16 cellular contexts compared by ENCODE assay signal in the genomic region with DNA sequence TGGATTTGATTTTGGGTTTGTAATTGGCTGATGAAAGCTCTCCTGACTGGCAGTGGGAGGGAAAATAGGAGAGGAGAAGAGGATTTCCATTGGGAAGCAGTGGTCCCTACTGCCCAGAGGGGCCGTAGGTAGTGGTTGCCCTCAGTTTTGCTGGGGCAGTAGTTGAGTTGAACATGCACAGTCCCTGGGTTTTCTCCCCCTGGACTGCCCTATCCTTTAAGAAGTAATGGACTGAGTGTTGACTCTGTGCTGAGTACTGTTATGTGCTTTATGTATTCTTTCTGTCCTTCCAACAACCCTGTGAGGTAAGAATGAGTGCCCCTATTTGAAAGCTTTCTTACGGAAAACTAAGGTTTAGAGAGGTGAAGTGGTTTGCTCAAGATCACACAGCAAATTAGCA.
DNase-seq lines count a peak whose midpoint lies in the region; ATAC-seq and TF ChIP-seq lines count a peak whose summit lies in the region.
"Had no signal": no experiment of that assay in that cellular context is flagged by ENCODE, and none has a peak within 500 bp of the region (broad histone marks: within the 10 kb centered on the region; RNA-seq: fewer than 3 reads in every experiment).

No MANE protein-coding gene starts in this region.

- TF ChIP-seq CTCF in fibroblast of villous mesenchyme (IDR thresholded peaks at IDR 0.05; ENCODE audit: insufficient read depth, low read depth, low read length) (no peak), uterus (IDR thresholded peaks at IDR 0.05) (no peak)

- H3K36me3 ChIP-seq in uterus (no peaks in the 10 kb centered on the region), H7 (replicated peaks; ENCODE audit: control insufficient read depth, insufficient read depth, low read length) (no peaks in the 10 kb centered on the region)
- H3K36me3 ChIP-seq: heart right ventricle had no signal

- H3K4me3 ChIP-seq in fibroblast of villous mesenchyme (ENCODE audit: low read depth, low read length) (peak overlapping the region; percentile 17), uterus (no peak overlapping the region), H7 (ENCODE audit: insufficient read depth, low read depth, low read length) (no peak overlapping the region)
- H3K4me3 ChIP-seq: heart right ventricle had no signal

- intact Hi-C loops in uterus (cut with DNase I; ENCODE audit: low total_unique reads) = no loop called here

- H3K27ac ChIP-seq in uterus = peak overlapping the region; percentile 59 to 62

- no peaks in the 10 kb centered on the region for H3K4me1 ChIP-seq in uterus

- H3K27me3 ChIP-seq in uterus = no peaks in the 10 kb centered on the region
- H3K27me3 ChIP-seq in H7 (ENCODE audit: control insufficient read depth, insufficient read depth, low read length) = no peaks in the 10 kb centered on the region
- H3K27me3 ChIP-seq: heart right ventricle had no signal

- TF ChIP-seq POLR2A in uterus (IDR thresholded peaks at IDR 0.05) = no peak

- peaks cover 0 to 16% of the 10 kb centered on the region in 2 donors for H3K9me3 Mint-ChIP-seq in activated naive CD4-positive, alpha-beta T cell treated with anti-CD3 and anti-CD28 coated beads, Interleukin-2, amount 50 U/mL, for 72 hours

- DNase-seq in activated naive CD4-positive, alpha-beta T cell treated with anti-CD3 and anti-CD28 coated beads, Interleukin-2, amount 50 U/mL, for 72 hours (ENCODE audit: low spot score in 2 of 2) = no peak
- no peak for DNase-seq in activated naive CD4-positive, alpha-beta T cell (lab: John Stamatoyannopoulos, UW)
- DNase-seq in fibroblast of villous mesenchyme (ENCODE audit: low read depth) (no peak), uterus (no peak), H7 (no peak), NOMO-1 (lab: John Stamatoyannopoulos, UW; ENCODE audit: unreplicated experiment in 2 of 2) (no peak), SIG-M5 treated with dmso at 0.1 percent for 504 hours (lab: John Stamatoyannopoulos, UW; ENCODE audit: unreplicated experiment) (no peak)
- DNase-seq: activated CD4-positive, CD25-positive, alpha-beta regulatory T cell; anterior cingulate cortex; GF-D8; heart right ventricle; Karpas-422; NCI-H146; NCI-H446 treated with DMSO at 0.1 percent for 48 hours; OCI-M1 had no signal

- peak; percentile 43 to 44 for ATAC-seq in activated naive CD4-positive, alpha-beta T cell treated with anti-CD3 and anti-CD28 coated beads, Interleukin-2, amount 50 U/mL, for 72 hours
- ATAC-seq in SK-N-SH treated with all-trans-retinoic acid at 6 μM for 48 hours = peak; percentile 34

- H3K9me3 ChIP-seq in uterus = no peaks in the 10 kb centered on the region
- H3K9me3 ChIP-seq: heart right ventricle had no signal

- peaks cover 0 to 5% of the 10 kb centered on the region in 2 donors for H3K36me3 Mint-ChIP-seq in activated naive CD4-positive, alpha-beta T cell treated with anti-CD3 and anti-CD28 coated beads, Interleukin-2, amount 50 U/mL, for 72 hours

- peak overlapping the region in 1 of 2 donors; percentile 73 for H3K27ac Mint-ChIP-seq in activated naive CD4-positive, alpha-beta T cell treated with anti-CD3 and anti-CD28 coated beads, Interleukin-2, amount 50 U/mL, for 72 hours

TF ChIP-seq in SK-N-SH treated with all-trans-retinoic acid at 6 μM for 48 hours, 23 proteins besides CTCF, POLR2A, EP300 and RAD21:
- TF ChIP-seq TOX (CRISPR knock-in tag; IDR thresholded peaks at IDR 0.05; ENCODE audit: borderline replicate concordance) (no peak), ZNF565 (CRISPR knock-in tag; conservative IDR thresholded peaks at IDR 0.05; ENCODE audit: low read depth) (no peak), ZFP30 (CRISPR knock-in tag; IDR thresholded peaks at IDR 0.05) (no peak), PPARA (CRISPR knock-in tag; IDR thresholded peaks at IDR 0.05; ENCODE audit: borderline replicate concordance) (no peak), ZNF70 (CRISPR knock-in tag; IDR thresholded peaks at IDR 0.05) (no peak), ZFP3 (CRISPR knock-in tag; IDR thresholded peaks at IDR 0.05) (no peak), ZC3H10 (CRISPR knock-in tag; IDR thresholded peaks at IDR 0.05) (no peak), ISL1 (CRISPR knock-in tag; IDR thresholded peaks at IDR 0.05) (no peak), OSR1 (CRISPR knock-in tag; IDR thresholded peaks at IDR 0.05) (no peak), CSDC2 (CRISPR knock-in tag; IDR thresholded peaks at IDR 0.05) (no peak), GLIS3 (CRISPR knock-in tag; IDR thresholded peaks at IDR 0.05) (no peak), BACH2 (CRISPR knock-in tag; IDR thresholded peaks at IDR 0.05; ENCODE audit: borderline replicate concordance) (no peak), ARNTL (CRISPR knock-in tag; IDR thresholded peaks at IDR 0.05; ENCODE audit: borderline replicate concordance, low read depth) (no peak), ZNF8 (CRISPR knock-in tag; IDR thresholded peaks at IDR 0.05) (no peak), ESRRG (CRISPR knock-in tag; IDR thresholded peaks at IDR 0.05) (no peak)
